Comparison of ENCODE assay signal across 20 cellular contexts in the genomic region with DNA sequence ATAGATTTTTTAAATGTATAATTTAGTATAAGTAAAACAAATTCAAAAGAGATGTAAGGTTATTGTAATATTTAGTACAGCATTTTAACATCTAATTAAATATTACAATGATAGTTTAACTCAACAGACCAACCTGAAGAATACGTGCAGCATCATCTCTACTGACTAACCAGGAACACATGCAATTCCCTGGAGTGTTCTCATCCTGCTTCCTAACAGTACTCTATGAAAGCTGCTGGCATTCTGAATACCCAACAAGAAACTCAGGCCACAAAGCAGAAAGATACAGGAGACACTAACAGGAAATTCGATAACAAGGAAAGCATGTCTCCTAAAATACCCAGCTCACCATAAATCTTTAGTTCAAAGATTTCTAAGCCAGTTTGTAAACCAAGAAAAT.
"Had no signal": no experiment of that assay in that cellular context is flagged by ENCODE, and none has a peak within 500 bp of the region (broad histone marks: within the 10 kb centered on the region; RNA-seq: fewer than 3 reads in every experiment).

No MANE protein-coding gene starts in this region.

- H3K4me3 ChIP-seq: SJSA1, SK-N-MC had no signal

- H3K9me3 ChIP-seq: SJSA1 had no signal

- H3K27me3 ChIP-seq: SJSA1 had no signal

- H3K27ac ChIP-seq: SJSA1, SK-N-MC had no signal

- H3K4me3 Mint-ChIP-seq: T-helper 1 cell treated with Interleukin-12 subunit alpha and Interleukin-12 subunit beta and Interleukin-4 antibody, amounts not matched to agents 30 μg/mL and 1 μg/mL, for 36 hours had no signal

- H3K27ac Mint-ChIP-seq: T-helper 1 cell treated with Interleukin-12 subunit alpha and Interleukin-12 subunit beta and Interleukin-4 antibody, amounts not matched to agents 30 μg/mL and 1 μg/mL, for 36 hours had no signal

- DNase-seq: IMR-90, Karpas-422, KG1, MM.1S, NCI-H1092 treated with DMSO at 0.1 percent for 48 hours, NCI-H1436, NCI-H187, NCI-H2029, NCI-H2081 treated with DMSO at 0.1 percent for 48 hours, NCI-H2227 treated with DMSO at 0.1 percent for 48 hours, NCI-H524, NCI-H526 treated with DMSO at 0.1 percent for 48 hours, NCI-H774, Right ventricle myocardium superior, RPMI8226, SIG-M5 had no signal

- H3K4me1 ChIP-seq: SJSA1 had no signal

- ATAC-seq: HepG2 had no signal
